ENCODE assay signal across 1 cellular context in genomic region chr2:195656859-195657633, GRCh38.
TF ChIP-seq lines count a peak whose summit lies in the region.

SLC39A10 (plus strand) TSS chr2:195657226; CDS start chr2:195680043, 22,817 bp downstream.

TF ChIP-seq in HepG2, 621 proteins besides CTCF, POLR2A, EP300 and RAD21 (continued from another document and continues in another):
- TF ChIP-seq ZNF414 (CRISPR knock-in tag; IDR thresholded peaks at IDR 0.05) (no peak), ZBTB14 (CRISPR knock-in tag; IDR thresholded peaks at IDR 0.05) (no peak), ZNF496 (CRISPR knock-in tag; IDR thresholded peaks at IDR 0.05; ENCODE audit: insufficient replicate concordance) (no peak), ZNF746 (CRISPR knock-in tag; IDR thresholded peaks at IDR 0.05) (no peak; the same call in 1 of the 2 replicates), HOXA7 (CRISPR knock-in tag; IDR thresholded peaks at IDR 0.05) (no peak), CENPT (CRISPR knock-in tag; IDR thresholded peaks at IDR 0.05; ENCODE audit: low read depth) (no peak), AFF4 (CRISPR knock-in tag; IDR thresholded peaks at IDR 0.05) (peak; percentile 49; the same call in 1 of the 2 replicates), REL (CRISPR knock-in tag; conservative IDR thresholded peaks at IDR 0.05) (peak; percentile 87), PATZ1 (CRISPR knock-in tag; IDR thresholded peaks at IDR 0.05) (peak; percentile 61), MYC (CRISPR knock-in tag; IDR thresholded peaks at IDR 0.05; ENCODE audit: borderline replicate concordance) (peak; percentile 80), BHLHE40 (IDR thresholded peaks at IDR 0.05; ENCODE audit: low read length) (peak; percentile 54; the same call in 1 of the 2 replicates), JDP2 (CRISPR knock-in tag; IDR thresholded peaks at IDR 0.05; ENCODE audit: borderline replicate concordance) (no peak), ZNF652 (CRISPR knock-in tag; IDR thresholded peaks at IDR 0.05; ENCODE audit: borderline replicate concordance, low read depth) (no peak), ZNF644 (CRISPR knock-in tag; IDR thresholded peaks at IDR 0.05; ENCODE audit: low read depth) (no peak), YY1 (IDR thresholded peaks at IDR 0.05; ENCODE audit: insufficient read depth, insufficient replicate concordance, low read depth, low read length) (peak; percentile 24), KLF11 (CRISPR knock-in tag; IDR thresholded peaks at IDR 0.05) (no peak), NFE2L2 (IDR thresholded peaks at IDR 0.05; ENCODE audit: low read length) (no peak), SIX4 (CRISPR knock-in tag; IDR thresholded peaks at IDR 0.05) (no peak), NFYB (CRISPR knock-in tag; IDR thresholded peaks at IDR 0.05) (no peak; the same call in 1 of the 2 replicates), ZNF740 (CRISPR knock-in tag; IDR thresholded peaks at IDR 0.05) (no peak), ZNF790 (CRISPR knock-in tag; IDR thresholded peaks at IDR 0.05; ENCODE audit: borderline replicate concordance) (peak; percentile 44; the same call in 1 of the 2 replicates), ZSCAN29 (CRISPR knock-in tag; conservative IDR thresholded peaks at IDR 0.05) (peak; percentile 73), HNRNPK (IDR thresholded peaks at IDR 0.05; ENCODE audit: low read depth, low read length, poor library complexity, severe bottlenecking) (peak; percentile 77), PREB (CRISPR knock-in tag; IDR thresholded peaks at IDR 0.05) (no peak), ZBTB40 (IDR thresholded peaks at IDR 0.05) (no peak), ZBTB40 (CRISPR knock-in tag; IDR thresholded peaks at IDR 0.05) (0 out of 2 replicates have a peak, but pooled peaks have one; percentile 30), NFYC (CRISPR knock-in tag; IDR thresholded peaks at IDR 0.05) (no peak; the same call in 1 of the 2 replicates), KLF12 (CRISPR knock-in tag; IDR thresholded peaks at IDR 0.05; ENCODE audit: borderline replicate concordance) (no peak), KDM5B (CRISPR knock-in tag; IDR thresholded peaks at IDR 0.05; ENCODE audit: borderline replicate concordance) (peak; percentile 54), ETV5 (CRISPR knock-in tag; IDR thresholded peaks at IDR 0.05; ENCODE audit: borderline replicate concordance) (peak; percentile 14; the same call in 1 of the 2 replicates), NFKBIZ (CRISPR knock-in tag; IDR thresholded peaks at IDR 0.05) (peak; percentile 22; the same call in 1 of the 2 replicates), MAFG (CRISPR knock-in tag; IDR thresholded peaks at IDR 0.05) (no peak), ZNF337 (CRISPR knock-in tag; IDR thresholded peaks at IDR 0.05; ENCODE audit: borderline replicate concordance, low read depth) (no peak), GPN1 (CRISPR knock-in tag; IDR thresholded peaks at IDR 0.05; ENCODE audit: borderline replicate concordance) (no peak), TP53 (CRISPR knock-in tag; conservative IDR thresholded peaks at IDR 0.05) (no peak), ZNF557 (CRISPR knock-in tag; IDR thresholded peaks at IDR 0.05) (no peak), POGK (CRISPR knock-in tag; conservative IDR thresholded peaks at IDR 0.05) (peak; percentile 55; the same call in 1 of the 2 replicates), ZSCAN25 (CRISPR knock-in tag; IDR thresholded peaks at IDR 0.05) (peak; percentile 38; the same call in 1 of the 2 replicates), SOX5 (CRISPR knock-in tag; IDR thresholded peaks at IDR 0.05; ENCODE audit: borderline replicate concordance) (no peak; the same call in 1 of the 2 replicates), MEF2D (CRISPR knock-in tag; IDR thresholded peaks at IDR 0.05) (peak; percentile 65), ZNF839 (CRISPR knock-in tag; IDR thresholded peaks at IDR 0.05; ENCODE audit: borderline replicate concordance) (no peak), ZNF562 (CRISPR knock-in tag; IDR thresholded peaks at IDR 0.05; ENCODE audit: borderline replicate concordance) (no peak; the same call in 1 of the 2 replicates), ELF3 (CRISPR knock-in tag; IDR thresholded peaks at IDR 0.05) (peak; percentile 41)
